In the genomic region with DNA sequence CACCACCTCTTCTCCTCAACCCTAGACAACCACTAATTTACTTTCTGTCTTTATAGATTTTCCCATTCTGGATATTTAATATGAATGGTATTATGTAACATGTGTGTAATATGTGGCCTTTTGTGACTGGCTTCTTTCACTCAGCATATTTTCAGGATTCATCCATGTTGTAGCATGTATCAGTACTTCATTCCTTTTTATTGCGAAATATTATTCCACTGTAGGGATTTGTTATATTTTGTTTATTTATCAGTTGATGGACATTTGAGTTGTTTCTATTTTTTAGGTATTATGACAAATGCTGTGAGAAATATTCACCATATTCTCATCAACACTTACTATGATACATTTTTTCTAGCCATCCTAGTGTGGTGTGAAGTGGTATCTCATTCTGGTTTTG, we compare ENCODE assay signal across 28 cellular contexts.
"Had no signal": no experiment of that assay in that cellular context is flagged by ENCODE, and none has a peak within 500 bp of the region (broad histone marks: within the 10 kb centered on the region; RNA-seq: fewer than 3 reads in every experiment).

No MANE protein-coding gene starts in this region.

- H3K4me3 ChIP-seq: colonic mucosa, coronary artery, dorsolateral prefrontal cortex, esophagus muscularis mucosa, esophagus squamous epithelium, gastrocnemius medialis, gastroesophageal sphincter, heart left ventricle, heart right ventricle had no signal

- H3K27ac ChIP-seq: colonic mucosa, coronary artery, dorsolateral prefrontal cortex, epithelial cell of prostate, esophagus muscularis mucosa, esophagus squamous epithelium, foreskin keratinocyte, gastrocnemius medialis, gastroesophageal sphincter, heart left ventricle, heart right ventricle had no signal

- H3K9me3 Mint-ChIP-seq: effector memory CD8-positive, alpha-beta T cell; endodermal cell had no signal

- ATAC-seq: effector memory CD8-positive, alpha-beta T cell; esophagus mucosa; foreskin keratinocyte; gastrocnemius medialis; gastroesophageal sphincter; heart left ventricle; heart right ventricle had no signal

- H3K4me3 Mint-ChIP-seq: dendritic cell treated with granulocyte-macrophage colony-stimulating factor and Interleukin-4, amounts not matched to agents 40 ng/mL and 50 ng/mL, for 4 days; effector memory CD8-positive, alpha-beta T cell; endodermal cell had no signal

- FAIRE-seq: colon, endometrium, endothelial cell of umbilical vein, frontal cortex had no signal

- H3K9me3 ChIP-seq: colonic mucosa, esophagus muscularis mucosa, gastrocnemius medialis, gastroesophageal sphincter, heart left ventricle had no signal

- H3K4me1 ChIP-seq: colonic mucosa, esophagus muscularis mucosa, esophagus squamous epithelium, foreskin keratinocyte, gastrocnemius medialis, gastroesophageal sphincter, heart left ventricle, heart right ventricle had no signal

- DNase-seq: colonic mucosa; cortex of kidney; dermis blood vessel endothelial cell; dorsolateral prefrontal cortex; effector CD4-positive, alpha-beta T cell; effector CD8-positive, alpha-beta T cell; effector memory CD4-positive, alpha-beta T cell; effector memory CD8-positive, alpha-beta T cell; endodermal cell; erythroblast; esophagus squamous epithelium; foreskin fibroblast; foreskin keratinocyte; gastrocnemius medialis; glutamatergic neuron; head of caudate nucleus; heart left ventricle; heart right ventricle had no signal

- H3K36me3 ChIP-seq: colonic mucosa, esophagus muscularis mucosa, esophagus squamous epithelium, gastrocnemius medialis, gastroesophageal sphincter, heart left ventricle, heart right ventricle had no signal

- H3K27me3 ChIP-seq: colonic mucosa, dorsolateral prefrontal cortex, esophagus muscularis mucosa, esophagus squamous epithelium, foreskin keratinocyte, gastrocnemius medialis, gastroesophageal sphincter, heart left ventricle, heart right ventricle had no signal

- H3K27ac Mint-ChIP-seq: dendritic cell treated with granulocyte-macrophage colony-stimulating factor and Interleukin-4, amounts not matched to agents 40 ng/mL and 50 ng/mL, for 4 days; effector memory CD8-positive, alpha-beta T cell; endodermal cell had no signal
